Comparison of ENCODE assay signal across 27 cellular contexts in the genomic region with DNA sequence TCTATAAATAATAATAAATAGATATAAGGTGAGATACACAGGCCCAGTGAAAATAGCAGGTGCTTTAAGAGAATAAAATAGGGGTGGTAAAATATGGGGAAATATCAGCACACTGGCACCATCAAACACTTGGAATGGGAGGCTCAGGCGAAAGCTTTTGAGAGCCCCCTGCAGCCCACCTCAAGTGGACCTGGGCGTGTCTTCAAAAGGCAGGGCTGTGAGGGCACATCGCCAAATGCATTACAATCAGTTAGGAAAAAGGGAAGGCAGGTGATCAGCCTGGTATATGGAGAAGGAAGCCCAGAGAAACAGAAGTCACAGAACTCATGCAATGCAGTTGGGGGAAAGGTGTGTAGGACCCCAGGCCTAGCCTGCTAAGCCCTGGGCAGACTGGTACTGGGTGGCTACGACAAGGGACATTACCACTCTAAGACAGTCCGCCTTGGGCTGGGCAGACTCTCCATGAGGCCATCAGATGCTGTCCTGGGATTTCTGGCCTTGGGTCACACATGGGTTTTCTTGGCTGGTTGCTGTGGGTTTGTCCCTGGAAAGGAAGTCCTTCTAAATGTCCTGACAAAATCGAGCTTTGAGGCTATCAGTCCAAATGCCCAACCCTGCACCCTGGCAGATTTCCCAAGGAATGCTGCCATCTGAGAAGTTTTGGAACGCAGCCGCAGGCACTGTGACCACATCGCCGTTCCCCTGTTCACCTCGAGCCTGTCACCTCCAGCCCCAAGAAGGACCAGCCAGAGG.
"Had no signal": no experiment of that assay in that cellular context is flagged by ENCODE, and none has a peak within 500 bp of the region (broad histone marks: within the 10 kb centered on the region; RNA-seq: fewer than 3 reads in every experiment).

No MANE protein-coding gene starts in this region.

- DNase-seq: activated B cell treated with CpG ODN at 0.5 μM for 24 hours; activated CD4-positive, alpha-beta T cell treated with anti-CD3 and anti-CD28 coated beads for 36 hours; activated CD4-positive, alpha-beta T cell treated with anti-CD3 and anti-CD28 coated beads, Interleukin-2, amount 50 U/mL, for 4 hours; activated CD8-positive, alpha-beta memory T cell treated with anti-CD3 and anti-CD28 coated beads for 24 hours; activated CD8-positive, alpha-beta memory T cell treated with anti-CD3 and anti-CD28 coated beads, Interleukin-2, amount 50 U/mL, for 48 hours; activated naive CD4-positive, alpha-beta T cell; activated T-cell treated with anti-CD3 and anti-CD28 coated beads, Interleukin-2, amount 50 U/mL, for 4 hours; colonic mucosa; dorsolateral prefrontal cortex; endodermal cell; kidney glomerular epithelial cell; left lung; mammary epithelial cell; midbrain; natural killer cell; ovary; right lobe of liver; stimulated activated CD4-positive, alpha-beta T cell treated with anti-CD3 and anti-CD28 coated beads, Interleukin-2, amount 100 ng/mL, for 48 hours; stimulated activated CD8-positive, alpha-beta memory T cell treated with anti-CD3 and anti-CD28 coated beads, Interleukin-4, amount 100 ng/mL, for 48 hours; stimulated activated naive B cell treated with anti-CD40 and anti-IgM and Interleukin-4, amounts not matched to agents 10 μg/mL and 1 μg/mL and 100 μg/mL, for 72 hours; T-helper 17 cell; testis had no signal

- H3K9me3 ChIP-seq: adrenal gland, breast epithelium, colonic mucosa, left lung, ovary, right lobe of liver, testis, vagina had no signal

- H3K27ac ChIP-seq: adrenal gland, breast epithelium, colonic mucosa, dorsolateral prefrontal cortex, epithelial cell of prostate, left lung, ovary, right lobe of liver, testis, vagina had no signal

- H3K36me3 ChIP-seq: adrenal gland, breast epithelium, colonic mucosa, left lung, ovary, right lobe of liver, vagina had no signal

- ATAC-seq: activated CD4-positive, alpha-beta T cell treated with anti-CD3 and anti-CD28 coated beads for 36 hours; left lung; right lobe of liver; stimulated activated naive B cell treated with anti-CD40 and anti-IgM and Interleukin-4, amounts not matched to agents 10 μg/mL and 1 μg/mL and 100 μg/mL, for 72 hours; T-helper 17 cell had no signal

- H3K27me3 ChIP-seq: adrenal gland, breast epithelium, colonic mucosa, dorsolateral prefrontal cortex, left lung, ovary, right lobe of liver, testis, vagina had no signal

- H3K4me1 ChIP-seq: adrenal gland, breast epithelium, colonic mucosa, left lung, right lobe of liver, testis, vagina had no signal

- H3K4me3 ChIP-seq: adrenal gland, breast epithelium, colonic mucosa, dorsolateral prefrontal cortex, left lung, ovary, right lobe of liver, smooth muscle cell, testis, vagina had no signal
